Comparison of ENCODE assay signal across 8 cellular contexts in genomic region chr3:120908030-120908802, GRCh38. TPM values are rescaled to one million over a fixed set of nuclear protein-coding genes. Genes with fewer than 3 reads are reported as not detected.
DNase-seq lines count a peak whose midpoint lies in the region; ATAC-seq, FAIRE-seq and TF ChIP-seq lines count a peak whose summit lies in the region.

Gene STXBP5L (plus strand): TSS chr3:120908205. CDS start chr3:120909579, 1,374 bp downstream.

- peak within 1 kb of the TSS in 1 of 2 donors; percentile 45 for H3K9ac ChIP-seq in mucosa of rectum (ENCODE audit: low read depth in 1 of 2, low read length in 2 of 2)

- in situ Hi-C loops in GM13977 (cut with MboI; ENCODE audit: low pct_unique_long_range_greater_than_20kb, low sequenced_read_pairs, unreplicated experiment) = no loop called here

- WGBS in A549 (ENCODE audit: missing lambda C conversion rate) = 3% methylated on average over 17 of the region's 83 CpGs

- TF ChIP-seq POLR2A in A549 (IDR thresholded peaks at IDR 0.05; ENCODE audit: low read length) (no peak), erythroblast (IDR thresholded peaks at IDR 0.05; ENCODE audit: low read length) (no peak)

- H3K4me1 Mint-ChIP-seq in activated CD4-positive, alpha-beta memory T cell treated with anti-CD3 and anti-CD28 coated beads, Interleukin-2, amount 10 ng/mL, durations not matched to agents 7 days and 5 days = peaks cover 11% of the 10 kb centered on the region
- H3K4me1 Mint-ChIP-seq in stimulated activated memory B cell treated with anti-CD40 and anti-IgM and Interleukin-4, amounts not matched to agents 10 μg/mL and 1 μg/mL and 100 μg/mL, for 72 hours = peaks cover 21% of the 10 kb centered on the region

- H3K4me3 ChIP-seq in A549 (peak within 1 kb of the TSS; percentile 49), mucosa of rectum (ENCODE audit: low read length in 2 of 2) (peak within 1 kb of the TSS; percentile 66 to 78)

- 0 out of 3 replicates have a peak, but pooled peaks cover 5% of the 10 kb centered on the region for H3K9me3 ChIP-seq in A549
- H3K9me3 ChIP-seq in mucosa of rectum (ENCODE audit: control insufficient read depth in 2 of 2, low read length in 2 of 2) = no peaks in the 10 kb centered on the region

- H3K4me1 ChIP-seq in A549 = peaks cover 13% of the 10 kb centered on the region
- H3K4me1 ChIP-seq in mucosa of rectum (ENCODE audit: control insufficient read depth in 2 of 2, insufficient read depth in 2 of 2, low read length in 2 of 2) = peaks cover 3 to 11% of the 10 kb centered on the region in 2 donors

- no peak for TF ChIP-seq RAD21 in A549 (conservative IDR thresholded peaks at IDR 0.05 in 1 of 2, IDR thresholded peaks at IDR 0.05 in 1 of 2)

- ATAC-seq in A549 (peak; percentile 94 to 97), HG02840 (IDR thresholded peaks at IDR 0.05; ENCODE audit: low FRiP score, unreplicated experiment) (peak; percentile 86)
- peak; percentile 74 for ATAC-seq in stimulated activated memory B cell treated with anti-CD40 and anti-IgM and Interleukin-4, amounts not matched to agents 10 μg/mL and 1 μg/mL and 100 μg/mL, for 72 hours

- H3K27me3 ChIP-seq in mucosa of rectum (ENCODE audit: control insufficient read depth in 2 of 2, insufficient read depth in 2 of 2, low read length in 2 of 2) = peaks cover 8 to 9% of the 10 kb centered on the region in 2 donors

- peak within 1 kb of the TSS; percentile 100 for H3K4me2 ChIP-seq in A549

- peaks cover 42% of the 10 kb centered on the region for H3K27me3 Mint-ChIP-seq in activated CD4-positive, alpha-beta memory T cell treated with anti-CD3 and anti-CD28 coated beads, Interleukin-2, amount 10 ng/mL, durations not matched to agents 7 days and 5 days
- H3K27me3 Mint-ChIP-seq in stimulated activated memory B cell treated with anti-CD40 and anti-IgM and Interleukin-4, amounts not matched to agents 10 μg/mL and 1 μg/mL and 100 μg/mL, for 72 hours = peaks cover 69% of the 10 kb centered on the region

- no peak for TF ChIP-seq EP300 in A549 (IDR thresholded peaks at IDR 0.05)

- H3K4me3 Mint-ChIP-seq in activated CD4-positive, alpha-beta memory T cell treated with anti-CD3 and anti-CD28 coated beads, Interleukin-2, amount 10 ng/mL, durations not matched to agents 7 days and 5 days = peak within 1 kb of the TSS; percentile 63
- H3K4me3 Mint-ChIP-seq in stimulated activated memory B cell treated with anti-CD40 and anti-IgM and Interleukin-4, amounts not matched to agents 10 μg/mL and 1 μg/mL and 100 μg/mL, for 72 hours = peak within 1 kb of the TSS; percentile 86

- FAIRE-seq in A549 (lab: Jason Lieb, UNC) = no peak

- CTCF ChIA-PET in A549 (lab: Yijun Ruan, JAX) = interaction anchor here (0.8 kb wide), 1 partner anchor 349 kb away, joined by 3 read pairs; no protein-coding TSS in a partner anchor
- CTCF ChIA-PET in activated CD4-positive, alpha-beta memory T cell treated with anti-CD3 and anti-CD28 coated beads, Interleukin-2, amount 10 ng/mL, durations not matched to agents 7 days and 5 days (lab: Charles Lee) = no interaction called here

- H3K27ac ChIP-seq in A549 (no peak within 1 kb of the TSS), mucosa of rectum (ENCODE audit: low read depth in 2 of 2, low read length in 2 of 2) (no peak within 1 kb of the TSS)

- H3K9me3 Mint-ChIP-seq in activated CD4-positive, alpha-beta memory T cell treated with anti-CD3 and anti-CD28 coated beads, Interleukin-2, amount 10 ng/mL, durations not matched to agents 7 days and 5 days = no peaks in the 10 kb centered on the region
- no peaks in the 10 kb centered on the region for H3K9me3 Mint-ChIP-seq in stimulated activated memory B cell treated with anti-CD40 and anti-IgM and Interleukin-4, amounts not matched to agents 10 μg/mL and 1 μg/mL and 100 μg/mL, for 72 hours

- peaks cover 6% of the 10 kb centered on the region for H3K36me3 Mint-ChIP-seq in activated CD4-positive, alpha-beta memory T cell treated with anti-CD3 and anti-CD28 coated beads, Interleukin-2, amount 10 ng/mL, durations not matched to agents 7 days and 5 days (ENCODE audit: low read depth)
- peaks cover 5% of the 10 kb centered on the region for H3K36me3 Mint-ChIP-seq in stimulated activated memory B cell treated with anti-CD40 and anti-IgM and Interleukin-4, amounts not matched to agents 10 μg/mL and 1 μg/mL and 100 μg/mL, for 72 hours

- no peaks in the 10 kb centered on the region for H3K36me3 ChIP-seq in mucosa of rectum (ENCODE audit: control insufficient read depth in 2 of 2, insufficient read depth in 2 of 2, low read length in 2 of 2)

- H3K27ac Mint-ChIP-seq in activated CD4-positive, alpha-beta memory T cell treated with anti-CD3 and anti-CD28 coated beads, Interleukin-2, amount 10 ng/mL, durations not matched to agents 7 days and 5 days = no peak within 1 kb of the TSS
- H3K27ac Mint-ChIP-seq in stimulated activated memory B cell treated with anti-CD40 and anti-IgM and Interleukin-4, amounts not matched to agents 10 μg/mL and 1 μg/mL and 100 μg/mL, for 72 hours = no peak within 1 kb of the TSS

- TF ChIP-seq CTCF in A549 (IDR thresholded peaks at IDR 0.05) = no peak
- TF ChIP-seq CTCF in GM13977 (IDR thresholded peaks at IDR 0.05; ENCODE audit: extremely low read depth, insufficient read depth, missing control alignments) = no peak

- POLR2A ChIA-PET in A549 (lab: Yijun Ruan, JAX) = no interaction called here
- POLR2A ChIA-PET in activated CD4-positive, alpha-beta memory T cell treated with anti-CD3 and anti-CD28 coated beads, Interleukin-2, amount 10 ng/mL, durations not matched to agents 7 days and 5 days (lab: Charles Lee) = no interaction called here

- DNase-seq in A549 (ENCODE audit: low read depth in 1 of 2, low spot score in 1 of 2) = peak; percentile 13 to 71
- DNase-seq in GM13977 (ENCODE audit: low spot score) = peak; percentile 67
- peak; percentile 75 for DNase-seq in NCI-H1417 treated with DMSO at 0.1 percent for 48 hours (lab: John Stamatoyannopoulos, UW)
- peak; percentile 54 for DNase-seq in activated CD4-positive, alpha-beta memory T cell treated with anti-CD3 and anti-CD28 coated beads, Interleukin-2, amount 10 ng/mL, durations not matched to agents 7 days and 5 days
- DNase-seq in erythroblast (lab: John Stamatoyannopoulos, UW) = peak; percentile 82 to 86

TF ChIP-seq in A549, 52 proteins besides CTCF, POLR2A, EP300 and RAD21:
- TF ChIP-seq HOXB13 (CRISPR knock-in tag; IDR thresholded peaks at IDR 0.05; ENCODE audit: low read depth) = 0 out of 2 replicates have a peak, but pooled peaks have one; percentile 34
- TF ChIP-seq MAX (IDR thresholded peaks at IDR 0.05) = no peak
- no peak for TF ChIP-seq RFX5 (IDR thresholded peaks at IDR 0.05)
- peak; percentile 92 for TF ChIP-seq REST (IDR thresholded peaks at IDR 0.05)
- peak; percentile 19 for TF ChIP-seq ZFP36 (IDR thresholded peaks at IDR 0.05; ENCODE audit: borderline replicate concordance, partially characterized antibody)
- TF ChIP-seq NFE2L2 (conservative IDR thresholded peaks at IDR 0.05; ENCODE audit: low read length) = no peak
- TF ChIP-seq EHMT2 (IDR thresholded peaks at IDR 0.05; ENCODE audit: low read depth) = peak; percentile 62; the same call in 1 of the 2 replicates

RNA-seq across cellular contexts. Expression of gene STXBP5L, which starts in this region (rescaled TPM):
- polyA plus RNA-seq in A549 (2011; rRNA removed) (0.08 and 0.12 TPM in 2 replicates), A549 (2017; fragmentation: RNase III; extraction: RNeasy Plus Mini Kit Qiagen cat#74134 plus additional on column Dnase treatment) (not detected in 3 replicates)
- 0.03 TPM in 1 of 2 replicates, not detected in the other for polyA plus RNA-seq in A549 (2012; cell fraction: cytosol; rRNA removed)
- polyA plus RNA-seq in A549 (2012; cell fraction: nucleus; rRNA removed) = 0.01 and 0.04 TPM in 2 replicates
- not detected in 2 replicates for polyA minus RNA-seq in A549 (2011; rRNA and poly(A)+ RNA removed)
- total RNA-seq in activated CD4-positive, alpha-beta memory T cell treated with anti-CD3 and anti-CD28 coated beads, Interleukin-2, amount 10 ng/mL, durations not matched to agents 7 days and 5 days = not detected

Comparison
In these comparisons a context has a peak if more than half of its experiments do, and no peak if none do; other contexts are left out.
1. Peak in DNase-seq, ATAC-seq, H3K4me3 ChIP-seq and H3K4me2 ChIP-seq in A549; RNA of the gene not detected or under 1 TPM.
2. Peak in DNase-seq in activated CD4-positive, alpha-beta memory T cell treated with anti-CD3 and anti-CD28 coated beads, Interleukin-2, amount 10 ng/mL, durations not matched to agents 7 days and 5 days; RNA of the gene not detected or under 1 TPM.